ENCODE assay signal across 8 cellular contexts in genomic region chr6:41779793-41780622, GRCh38. TPM values are rescaled to one million over a fixed set of nuclear protein-coding genes. Genes with fewer than 3 reads are reported as not detected.
DNase-seq lines count a peak whose midpoint lies in the region; ATAC-seq and TF ChIP-seq lines count a peak whose summit lies in the region.

Gene FRS3 (minus strand): TSS chr6:41779900. CDS start chr6:41776987, 2,913 bp downstream.

- ATAC-seq in GM21528 (IDR thresholded peaks at IDR 0.05; ENCODE audit: low FRiP score, unreplicated experiment) = peak; percentile 94

- intact Hi-C loops in OCI-LY7 (cut with micrococcal nuclease; ENCODE audit: unreplicated experiment) = loop anchor here (1.0 to 10.0 kb wide), 6 partner anchors 73 to 675 kb away; partner anchors contain the start of genes MRPS10 and TRERF1

- H3K27ac ChIP-seq in OCI-LY7 (ENCODE audit: low read depth, low read length, poor library complexity, severe bottlenecking) (no peak within 1 kb of the TSS), muscle layer of colon (ENCODE audit: low read depth, low read length) (peak within 1 kb of the TSS; percentile 70)

- peak within 1 kb of the TSS; percentile 83 for H3K4me3 ChIP-seq in OCI-LY7 (ENCODE audit: low read depth, low read length, poor library complexity, severe bottlenecking)
- peak within 1 kb of the TSS; percentile 37 to 69 for H3K4me3 ChIP-seq in muscle layer of colon (ENCODE audit: low read depth in 1 of 2, low read length in 2 of 2)

- CTCF ChIA-PET in OCI-LY7 (lab: Charles Lee; ENCODE audit: unreplicated experiment) = no interaction called here

- DNase-seq in DMS153 treated with DMSO at 0.1 percent for 48 hours (lab: John Stamatoyannopoulos, UW; ENCODE audit: unreplicated experiment) (peak; percentile 92), HuH-7.5 (ENCODE audit: low spot score) (peak; percentile 93), OCI-LY7 (ENCODE audit: low spot score) (peak; percentile 97), activated T-cell treated with anti-CD3 and anti-CD28 coated beads for 48 hours (ENCODE audit: low read depth) (peak; percentile 99), erythroblast (lab: John Stamatoyannopoulos, UW) (peak; percentile 96 to 98)
- peak; percentile 99 to 100 for DNase-seq in stimulated activated CD8-positive, alpha-beta memory T cell treated with anti-CD3 and anti-CD28 coated beads, Interleukin-7, amount 100 ng/mL, for 1 hour (ENCODE audit: low read depth in 2 of 2)

- H3K4me2 ChIP-seq in OCI-LY7 (ENCODE audit: low read length) = peak within 1 kb of the TSS; percentile 88

- H3K79me2 ChIP-seq in OCI-LY7 (ENCODE audit: insufficient read depth, low read depth, low read length) = no peaks in the 10 kb centered on the region; the same call in 1 of the 2 replicates

- H3K9ac ChIP-seq in muscle layer of colon (ENCODE audit: low read length) = peak within 1 kb of the TSS; percentile 71

- peak within 1 kb of the TSS; percentile 80; the same call in 1 of the 2 replicates for H2AFZ ChIP-seq in OCI-LY7 (ENCODE audit: low read length)

- no peaks in the 10 kb centered on the region for H3K27me3 ChIP-seq in muscle layer of colon (ENCODE audit: control insufficient read depth in 1 of 2, insufficient read depth in 2 of 2, low read length in 2 of 2)

- POLR2A ChIA-PET in OCI-LY7 (lab: Charles Lee) = no interaction called here

- TF ChIP-seq POLR2A in erythroblast (IDR thresholded peaks at IDR 0.05; ENCODE audit: low read length) = peak; percentile 13

- no peaks in the 10 kb centered on the region for H4K20me1 ChIP-seq in OCI-LY7 (ENCODE audit: insufficient read depth, low read length)

- H3K36me3 ChIP-seq in OCI-LY7 (ENCODE audit: insufficient read depth, low read length) = peaks cover 6% of the 10 kb centered on the region; the same call in 1 of the 2 replicates
- peaks cover 19% of the 10 kb centered on the region for H3K36me3 ChIP-seq in muscle layer of colon (ENCODE audit: insufficient read depth, low read length)

- H3K4me1 ChIP-seq in OCI-LY7 (ENCODE audit: insufficient read depth, low read length, poor library complexity, severe bottlenecking) (peaks cover 28% of the 10 kb centered on the region), muscle layer of colon (ENCODE audit: insufficient read depth, low read length) (peaks cover 19% of the 10 kb centered on the region)

- TF ChIP-seq CTCF in OCI-LY7 (conservative IDR thresholded peaks at IDR 0.05; ENCODE audit: low read length) = peak; percentile 88

- no peaks in the 10 kb centered on the region for H3K9me3 ChIP-seq in OCI-LY7 (ENCODE audit: low read length)
- no peaks in the 10 kb centered on the region for H3K9me3 ChIP-seq in muscle layer of colon (ENCODE audit: low read length)

- no TSS peak for BruUV-seq in OCI-LY7 (replicated peaks; lab: Mats Ljungman, UMichigan)

- H3K9me2 ChIP-seq in OCI-LY7 (ENCODE audit: insufficient read depth, low read length) = no peaks in the 10 kb centered on the region

RNA-seq across cellular contexts. Expression of gene FRS3, which starts in this region (rescaled TPM):
- 5.6 and 8.2 TPM in 2 replicates for total RNA-seq in OCI-LY7 (2014; rRNA removed; shearing (Covaris generic))
- 7.9 and 8.7 TPM in 2 replicates for total RNA-seq in OCI-LY7 (2022)
